Comparison of ENCODE assay signal across 8 cellular contexts in genomic region chr9:121213136-121213806, GRCh38. TPM values are rescaled to one million over a fixed set of nuclear protein-coding genes. Genes with fewer than 3 reads are reported as not detected.
DNase-seq lines count a peak whose midpoint lies in the region; ATAC-seq and TF ChIP-seq lines count a peak whose summit lies in the region.

No MANE protein-coding gene starts in this region.

- 43% methylated on average over 5 of the region's 9 CpGs for WGBS in right lobe of liver (ENCODE audit: insufficient coverage, low coverage, low lambda C conversion rate, missing lambda C conversion rate)

- H3K9me3 Mint-ChIP-seq in activated CD4-positive, alpha-beta T cell treated with anti-CD3 and anti-CD28 coated beads, Interleukin-2, amount 10 ng/mL, durations not matched to agents 24 days and 14 days, result peaks cover 1% of the 10 kb centered on the region

- no peaks in the 10 kb centered on the region for H3K36me3 ChIP-seq in right lobe of liver

- TF ChIP-seq POLR2A in right lobe of liver (IDR thresholded peaks at IDR 0.05), result no peak

- H3K27ac ChIP-seq in right lobe of liver, result no peak overlapping the region

- no peak overlapping the region for H3K27ac Mint-ChIP-seq in activated CD4-positive, alpha-beta T cell treated with anti-CD3 and anti-CD28 coated beads, Interleukin-2, amount 10 ng/mL, durations not matched to agents 24 days and 14 days

- peaks cover 16% of the 10 kb centered on the region for H3K4me1 Mint-ChIP-seq in activated CD4-positive, alpha-beta T cell treated with anti-CD3 and anti-CD28 coated beads, Interleukin-2, amount 10 ng/mL, durations not matched to agents 24 days and 14 days

- no peaks in the 10 kb centered on the region for H3K27me3 Mint-ChIP-seq in activated CD4-positive, alpha-beta T cell treated with anti-CD3 and anti-CD28 coated beads, Interleukin-2, amount 10 ng/mL, durations not matched to agents 24 days and 14 days

- DNase-seq in COLO829 (ENCODE audit: low spot score) (peak; percentile 90), NCI-H524 (lab: John Stamatoyannopoulos, UW) (peak; percentile 70 to 81), dedifferentiated amniotic fluid mesenchymal stem cell (ENCODE audit: extremely low spot score) (peak; percentile 85), right lobe of liver (peak; percentile 85 to 88 (median 86))
- peak; percentile 90 for DNase-seq in activated CD4-positive, alpha-beta T cell treated with anti-CD3 and anti-CD28 coated beads, Interleukin-2, amount 10 ng/mL, durations not matched to agents 24 days and 14 days
- DNase-seq in stimulated activated CD4-positive, alpha-beta T cell treated with anti-CD3 and anti-CD28 coated beads, Interleukin-4, amount 100 ng/mL, for 1 hour, result peak; percentile 70

- intact Hi-C loops in activated CD4-positive, alpha-beta T cell treated with anti-CD3 and anti-CD28 coated beads, Interleukin-2, amount 10 ng/mL, durations not matched to agents 24 days and 14 days (cut with micrococcal nuclease), result loop anchor here (1.0 to 5.0 kb wide), 2 partner anchors 64 to 187 kb away; no protein-coding TSS in a partner anchor
- intact Hi-C loops in right lobe of liver (cut with DNase I), result loop anchor here in 1 of 2 donors (10.0 kb wide), 1 partner anchor 182 kb away; no protein-coding TSS in a partner anchor

- no peaks in the 10 kb centered on the region for H3K36me3 Mint-ChIP-seq in activated CD4-positive, alpha-beta T cell treated with anti-CD3 and anti-CD28 coated beads, Interleukin-2, amount 10 ng/mL, durations not matched to agents 24 days and 14 days (ENCODE audit: low read depth)

- TF ChIP-seq CTCF in right lobe of liver (IDR thresholded peaks at IDR 0.05), result peak; percentile 93 to 98 (median 94)

- H3K27me3 ChIP-seq in right lobe of liver, result no peaks in the 10 kb centered on the region

- no peak overlapping the region for H3K4me3 ChIP-seq in right lobe of liver

- no peaks in the 10 kb centered on the region for H3K9me3 ChIP-seq in right lobe of liver

- H3K4me1 ChIP-seq in right lobe of liver, result no peaks in the 10 kb centered on the region

- H3K4me3 Mint-ChIP-seq in activated CD4-positive, alpha-beta T cell treated with anti-CD3 and anti-CD28 coated beads, Interleukin-2, amount 10 ng/mL, durations not matched to agents 24 days and 14 days, result no peak overlapping the region

- ATAC-seq in HG02973 (IDR thresholded peaks at IDR 0.05; ENCODE audit: unreplicated experiment) (peak; percentile 56), right lobe of liver (peak; percentile 99 to 100 (median 100)), GM19023 (IDR thresholded peaks at IDR 0.05; ENCODE audit: unreplicated experiment) (no peak)

RNA-seq across cellular contexts. Expression of gene RAB14, which starts 11.6 kb away (rescaled TPM):
- total RNA-seq in activated CD4-positive, alpha-beta T cell treated with anti-CD3 and anti-CD28 coated beads, Interleukin-2, amount 10 ng/mL, durations not matched to agents 24 days and 14 days, result 61.4 and 65.1 TPM in 2 replicates
- 10 to 100 TPM; 29.0 to 65.1 (median 53.5) TPM for total RNA-seq in right lobe of liver

RNA-seq across cellular contexts. Expression of gene GSN, which starts 54.7 kb away (rescaled TPM):
- 1.4 and 1.5 TPM in 2 replicates for total RNA-seq in activated CD4-positive, alpha-beta T cell treated with anti-CD3 and anti-CD28 coated beads, Interleukin-2, amount 10 ng/mL, durations not matched to agents 24 days and 14 days
- total RNA-seq in right lobe of liver, result 10 to 100 TPM; 23.1 to 96.9 (median 38.8) TPM
